Comparison of ENCODE assay signal across 1 cellular context in the genomic region with DNA sequence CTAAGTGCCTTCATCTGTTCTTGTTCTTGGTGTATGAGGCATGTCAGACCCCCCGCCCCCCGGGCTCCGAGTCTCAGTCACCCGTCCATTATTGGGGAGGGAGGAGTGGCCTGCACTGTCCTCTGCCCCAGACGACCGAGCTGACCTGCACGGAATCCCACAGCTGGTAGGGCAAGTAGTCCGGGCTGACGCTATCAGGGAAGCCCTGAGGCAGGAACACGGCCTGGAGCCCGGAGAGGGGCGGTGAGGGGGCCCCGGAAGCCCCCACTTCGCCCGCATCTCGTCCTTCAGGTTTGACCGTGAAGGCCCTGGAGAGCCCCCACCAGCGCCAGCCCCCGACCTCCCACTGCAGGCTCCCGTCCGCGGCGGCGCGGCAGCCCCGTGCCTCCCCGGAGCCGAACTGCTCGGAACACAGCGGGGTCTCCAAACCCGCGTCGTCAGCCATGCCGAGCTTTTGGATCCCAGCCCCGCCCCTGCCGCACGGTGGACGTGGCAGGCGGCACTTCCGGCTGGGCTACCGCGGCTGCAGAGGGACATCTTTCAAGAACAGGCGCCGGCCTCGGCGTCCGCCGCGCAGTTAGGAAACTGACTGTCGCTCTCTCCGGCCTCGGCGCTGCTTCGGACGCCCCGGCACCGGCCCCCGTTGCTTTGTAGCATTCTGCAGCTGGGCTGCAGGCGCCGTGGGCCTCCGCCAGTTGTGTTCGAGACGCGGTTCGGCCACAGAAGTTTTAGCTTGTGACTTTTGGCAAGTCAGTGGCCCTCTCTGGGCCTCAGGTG.
A peak's percentile ranks its signal among the peaks of the same experiment; 100 is the strongest.
TF ChIP-seq lines count a peak whose summit lies in the region.

A gene (minus strand): TSS at position 463 of the 777 bp plus-strand sequence. CDS start 18 bp downstream, at position 445.

TF ChIP-seq in HepG2, 621 proteins besides CTCF, POLR2A, EP300 and RAD21 (continued from another document and continues in another):
- TF ChIP-seq, protein P1, sequence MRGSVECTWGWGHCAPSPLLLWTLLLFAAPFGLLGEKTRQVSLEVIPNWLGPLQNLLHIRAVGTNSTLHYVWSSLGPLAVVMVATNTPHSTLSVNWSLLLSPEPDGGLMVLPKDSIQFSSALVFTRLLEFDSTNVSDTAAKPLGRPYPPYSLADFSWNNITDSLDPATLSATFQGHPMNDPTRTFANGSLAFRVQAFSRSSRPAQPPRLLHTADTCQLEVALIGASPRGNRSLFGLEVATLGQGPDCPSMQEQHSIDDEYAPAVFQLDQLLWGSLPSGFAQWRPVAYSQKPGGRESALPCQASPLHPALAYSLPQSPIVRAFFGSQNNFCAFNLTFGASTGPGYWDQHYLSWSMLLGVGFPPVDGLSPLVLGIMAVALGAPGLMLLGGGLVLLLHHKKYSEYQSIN (CRISPR knock-in tag; IDR thresholded peaks at IDR 0.05; ENCODE audit: borderline replicate concordance) = no peak
- TF ChIP-seq BRD4 (CRISPR knock-in tag; IDR thresholded peaks at IDR 0.05) = peak; percentile 98
- TF ChIP-seq, protein P2, sequence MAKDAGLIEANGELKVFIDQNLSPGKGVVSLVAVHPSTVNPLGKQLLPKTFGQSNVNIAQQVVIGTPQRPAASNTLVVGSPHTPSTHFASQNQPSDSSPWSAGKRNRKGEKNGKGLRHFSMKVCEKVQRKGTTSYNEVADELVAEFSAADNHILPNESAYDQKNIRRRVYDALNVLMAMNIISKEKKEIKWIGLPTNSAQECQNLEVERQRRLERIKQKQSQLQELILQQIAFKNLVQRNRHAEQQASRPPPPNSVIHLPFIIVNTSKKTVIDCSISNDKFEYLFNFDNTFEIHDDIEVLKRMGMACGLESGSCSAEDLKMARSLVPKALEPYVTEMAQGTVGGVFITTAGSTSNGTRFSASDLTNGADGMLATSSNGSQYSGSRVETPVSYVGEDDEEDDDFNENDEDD (CRISPR knock-in tag; IDR thresholded peaks at IDR 0.05; ENCODE audit: borderline replicate concordance) = peak; percentile 82; the same call in 1 of the 2 replicates
- TF ChIP-seq ZNF460 (CRISPR knock-in tag; IDR thresholded peaks at IDR 0.05; ENCODE audit: borderline replicate concordance) = no peak; the same call in 1 of the 2 replicates
- peak; percentile 55; the same call in 1 of the 2 replicates for TF ChIP-seq KDM5A (IDR thresholded peaks at IDR 0.05; ENCODE audit: borderline replicate concordance, low read length)
- no peak for TF ChIP-seq CHD4 (IDR thresholded peaks at IDR 0.05; ENCODE audit: borderline replicate concordance, low read length)
- TF ChIP-seq ZNF883 (CRISPR knock-in tag; IDR thresholded peaks at IDR 0.05; ENCODE audit: not compliant biosample characterization) = peak; percentile 84
- peak; percentile 99 for TF ChIP-seq ELF4 (CRISPR knock-in tag; IDR thresholded peaks at IDR 0.05; ENCODE audit: borderline replicate concordance)
- TF ChIP-seq, protein P3, sequence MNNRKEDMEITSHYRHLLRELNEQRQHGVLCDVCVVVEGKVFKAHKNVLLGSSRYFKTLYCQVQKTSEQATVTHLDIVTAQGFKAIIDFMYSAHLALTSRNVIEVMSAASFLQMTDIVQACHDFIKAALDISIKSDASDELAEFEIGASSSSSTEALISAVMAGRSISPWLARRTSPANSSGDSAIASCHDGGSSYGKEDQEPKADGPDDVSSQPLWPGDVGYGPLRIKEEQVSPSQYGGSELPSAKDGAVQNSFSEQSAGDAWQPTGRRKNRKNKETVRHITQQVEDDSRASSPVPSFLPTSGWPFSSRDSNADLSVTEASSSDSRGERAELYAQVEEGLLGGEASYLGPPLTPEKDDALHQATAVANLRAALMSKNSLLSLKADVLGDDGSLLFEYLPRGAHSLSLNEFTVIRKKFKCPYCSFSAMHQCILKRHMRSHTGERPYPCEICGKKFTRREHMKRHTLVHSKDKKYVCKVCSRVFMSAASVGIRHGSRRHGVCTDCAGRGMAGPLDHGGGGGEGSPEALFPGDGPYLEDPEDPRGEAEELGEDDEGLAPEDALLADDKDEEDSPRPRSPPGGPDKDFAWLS (CRISPR knock-in tag; IDR thresholded peaks at IDR 0.05; ENCODE audit: borderline replicate concordance) = peak; percentile 89; the same call in 1 of the 2 replicates
- TF ChIP-seq, protein P4, sequence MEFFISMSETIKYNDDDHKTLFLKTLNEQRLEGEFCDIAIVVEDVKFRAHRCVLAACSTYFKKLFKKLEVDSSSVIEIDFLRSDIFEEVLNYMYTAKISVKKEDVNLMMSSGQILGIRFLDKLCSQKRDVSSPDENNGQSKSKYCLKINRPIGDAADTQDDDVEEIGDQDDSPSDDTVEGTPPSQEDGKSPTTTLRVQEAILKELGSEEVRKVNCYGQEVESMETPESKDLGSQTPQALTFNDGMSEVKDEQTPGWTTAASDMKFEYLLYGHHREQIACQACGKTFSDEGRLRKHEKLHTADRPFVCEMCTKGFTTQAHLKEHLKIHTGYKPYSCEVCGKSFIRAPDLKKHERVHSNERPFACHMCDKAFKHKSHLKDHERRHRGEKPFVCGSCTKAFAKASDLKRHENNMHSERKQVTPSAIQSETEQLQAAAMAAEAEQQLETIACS (CRISPR knock-in tag; IDR thresholded peaks at IDR 0.05) = no peak
- TF ChIP-seq ZBTB7B (CRISPR knock-in tag; IDR thresholded peaks at IDR 0.05) = peak; percentile 86
- no peak for TF ChIP-seq NFE2 (CRISPR knock-in tag; IDR thresholded peaks at IDR 0.05)
- TF ChIP-seq ZNF430 (CRISPR knock-in tag; IDR thresholded peaks at IDR 0.05) = peak; percentile 96; the same call in 1 of the 2 replicates
- TF ChIP-seq PHF20 (CRISPR knock-in tag; IDR thresholded peaks at IDR 0.05) = peak; percentile 94
- peak; percentile 71; the same call in 1 of the 2 replicates for TF ChIP-seq ZNF12 (CRISPR knock-in tag; IDR thresholded peaks at IDR 0.05)
- peak; percentile 88 for TF ChIP-seq ZNF780A (CRISPR knock-in tag; IDR thresholded peaks at IDR 0.05)
- TF ChIP-seq, protein P5, sequence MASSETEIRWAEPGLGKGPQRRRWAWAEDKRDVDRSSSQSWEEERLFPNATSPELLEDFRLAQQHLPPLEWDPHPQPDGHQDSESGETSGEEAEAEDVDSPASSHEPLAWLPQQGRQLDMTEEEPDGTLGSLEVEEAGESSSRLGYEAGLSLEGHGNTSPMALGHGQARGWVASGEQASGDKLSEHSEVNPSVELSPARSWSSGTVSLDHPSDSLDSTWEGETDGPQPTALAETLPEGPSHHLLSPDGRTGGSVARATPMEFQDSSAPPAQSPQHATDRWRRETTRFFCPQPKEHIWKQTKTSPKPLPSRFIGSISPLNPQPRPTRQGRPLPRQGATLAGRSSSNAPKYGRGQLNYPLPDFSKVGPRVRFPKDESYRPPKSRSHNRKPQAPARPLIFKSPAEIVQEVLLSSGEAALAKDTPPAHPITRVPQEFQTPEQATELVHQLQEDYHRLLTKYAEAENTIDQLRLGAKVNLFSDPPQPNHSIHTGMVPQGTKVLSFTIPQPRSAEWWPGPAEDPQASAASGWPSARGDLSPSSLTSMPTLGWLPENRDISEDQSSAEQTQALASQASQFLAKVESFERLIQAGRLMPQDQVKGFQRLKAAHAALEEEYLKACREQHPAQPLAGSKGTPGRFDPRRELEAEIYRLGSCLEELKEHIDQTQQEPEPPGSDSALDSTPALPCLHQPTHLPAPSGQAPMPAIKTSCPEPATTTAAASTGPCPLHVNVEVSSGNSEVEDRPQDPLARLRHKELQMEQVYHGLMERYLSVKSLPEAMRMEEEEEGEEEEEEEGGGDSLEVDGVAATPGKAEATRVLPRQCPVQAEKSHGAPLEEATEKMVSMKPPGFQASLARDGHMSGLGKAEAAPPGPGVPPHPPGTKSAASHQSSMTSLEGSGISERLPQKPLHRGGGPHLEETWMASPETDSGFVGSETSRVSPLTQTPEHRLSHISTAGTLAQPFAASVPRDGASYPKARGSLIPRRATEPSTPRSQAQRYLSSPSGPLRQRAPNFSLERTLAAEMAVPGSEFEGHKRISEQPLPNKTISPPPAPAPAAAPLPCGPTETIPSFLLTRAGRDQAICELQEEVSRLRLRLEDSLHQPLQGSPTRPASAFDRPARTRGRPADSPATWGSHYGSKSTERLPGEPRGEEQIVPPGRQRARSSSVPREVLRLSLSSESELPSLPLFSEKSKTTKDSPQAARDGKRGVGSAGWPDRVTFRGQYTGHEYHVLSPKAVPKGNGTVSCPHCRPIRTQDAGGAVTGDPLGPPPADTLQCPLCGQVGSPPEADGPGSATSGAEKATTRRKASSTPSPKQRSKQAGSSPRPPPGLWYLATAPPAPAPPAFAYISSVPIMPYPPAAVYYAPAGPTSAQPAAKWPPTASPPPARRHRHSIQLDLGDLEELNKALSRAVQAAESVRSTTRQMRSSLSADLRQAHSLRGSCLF (CRISPR knock-in tag; IDR thresholded peaks at IDR 0.05; ENCODE audit: borderline replicate concordance) = no peak
- TF ChIP-seq, protein P6, sequence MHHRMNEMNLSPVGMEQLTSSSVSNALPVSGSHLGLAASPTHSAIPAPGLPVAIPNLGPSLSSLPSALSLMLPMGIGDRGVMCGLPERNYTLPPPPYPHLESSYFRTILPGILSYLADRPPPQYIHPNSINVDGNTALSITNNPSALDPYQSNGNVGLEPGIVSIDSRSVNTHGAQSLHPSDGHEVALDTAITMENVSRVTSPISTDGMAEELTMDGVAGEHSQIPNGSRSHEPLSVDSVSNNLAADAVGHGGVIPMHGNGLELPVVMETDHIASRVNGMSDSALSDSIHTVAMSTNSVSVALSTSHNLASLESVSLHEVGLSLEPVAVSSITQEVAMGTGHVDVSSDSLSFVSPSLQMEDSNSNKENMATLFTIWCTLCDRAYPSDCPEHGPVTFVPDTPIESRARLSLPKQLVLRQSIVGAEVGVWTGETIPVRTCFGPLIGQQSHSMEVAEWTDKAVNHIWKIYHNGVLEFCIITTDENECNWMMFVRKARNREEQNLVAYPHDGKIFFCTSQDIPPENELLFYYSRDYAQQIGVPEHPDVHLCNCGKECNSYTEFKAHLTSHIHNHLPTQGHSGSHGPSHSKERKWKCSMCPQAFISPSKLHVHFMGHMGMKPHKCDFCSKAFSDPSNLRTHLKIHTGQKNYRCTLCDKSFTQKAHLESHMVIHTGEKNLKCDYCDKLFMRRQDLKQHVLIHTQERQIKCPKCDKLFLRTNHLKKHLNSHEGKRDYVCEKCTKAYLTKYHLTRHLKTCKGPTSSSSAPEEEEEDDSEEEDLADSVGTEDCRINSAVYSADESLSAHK (CRISPR knock-in tag; IDR thresholded peaks at IDR 0.05; ENCODE audit: borderline replicate concordance) = no peak
- peak; percentile 76; the same call in 1 of the 2 replicates for TF ChIP-seq FLYWCH1 (CRISPR knock-in tag; IDR thresholded peaks at IDR 0.05)
- peak; percentile 81; the same call in 1 of the 2 replicates for TF ChIP-seq ZNF232 (CRISPR knock-in tag; IDR thresholded peaks at IDR 0.05; ENCODE audit: borderline replicate concordance)
- TF ChIP-seq, protein P7, sequence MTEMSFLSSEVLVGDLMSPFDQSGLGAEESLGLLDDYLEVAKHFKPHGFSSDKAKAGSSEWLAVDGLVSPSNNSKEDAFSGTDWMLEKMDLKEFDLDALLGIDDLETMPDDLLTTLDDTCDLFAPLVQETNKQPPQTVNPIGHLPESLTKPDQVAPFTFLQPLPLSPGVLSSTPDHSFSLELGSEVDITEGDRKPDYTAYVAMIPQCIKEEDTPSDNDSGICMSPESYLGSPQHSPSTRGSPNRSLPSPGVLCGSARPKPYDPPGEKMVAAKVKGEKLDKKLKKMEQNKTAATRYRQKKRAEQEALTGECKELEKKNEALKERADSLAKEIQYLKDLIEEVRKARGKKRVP (CRISPR knock-in tag; IDR thresholded peaks at IDR 0.05) = peak in 1 of 2 experiments; percentile 76; a peak in 1 of 4 replicates
- peak; percentile 87 for TF ChIP-seq REPIN1 (CRISPR knock-in tag; IDR thresholded peaks at IDR 0.05; ENCODE audit: borderline replicate concordance, low read depth)
- peak; percentile 94 for TF ChIP-seq DR1 (CRISPR knock-in tag; IDR thresholded peaks at IDR 0.05)
- TF ChIP-seq TOPORS (CRISPR knock-in tag; IDR thresholded peaks at IDR 0.05) = peak; percentile 88; the same call in 1 of the 2 replicates
- TF ChIP-seq, protein P8, sequence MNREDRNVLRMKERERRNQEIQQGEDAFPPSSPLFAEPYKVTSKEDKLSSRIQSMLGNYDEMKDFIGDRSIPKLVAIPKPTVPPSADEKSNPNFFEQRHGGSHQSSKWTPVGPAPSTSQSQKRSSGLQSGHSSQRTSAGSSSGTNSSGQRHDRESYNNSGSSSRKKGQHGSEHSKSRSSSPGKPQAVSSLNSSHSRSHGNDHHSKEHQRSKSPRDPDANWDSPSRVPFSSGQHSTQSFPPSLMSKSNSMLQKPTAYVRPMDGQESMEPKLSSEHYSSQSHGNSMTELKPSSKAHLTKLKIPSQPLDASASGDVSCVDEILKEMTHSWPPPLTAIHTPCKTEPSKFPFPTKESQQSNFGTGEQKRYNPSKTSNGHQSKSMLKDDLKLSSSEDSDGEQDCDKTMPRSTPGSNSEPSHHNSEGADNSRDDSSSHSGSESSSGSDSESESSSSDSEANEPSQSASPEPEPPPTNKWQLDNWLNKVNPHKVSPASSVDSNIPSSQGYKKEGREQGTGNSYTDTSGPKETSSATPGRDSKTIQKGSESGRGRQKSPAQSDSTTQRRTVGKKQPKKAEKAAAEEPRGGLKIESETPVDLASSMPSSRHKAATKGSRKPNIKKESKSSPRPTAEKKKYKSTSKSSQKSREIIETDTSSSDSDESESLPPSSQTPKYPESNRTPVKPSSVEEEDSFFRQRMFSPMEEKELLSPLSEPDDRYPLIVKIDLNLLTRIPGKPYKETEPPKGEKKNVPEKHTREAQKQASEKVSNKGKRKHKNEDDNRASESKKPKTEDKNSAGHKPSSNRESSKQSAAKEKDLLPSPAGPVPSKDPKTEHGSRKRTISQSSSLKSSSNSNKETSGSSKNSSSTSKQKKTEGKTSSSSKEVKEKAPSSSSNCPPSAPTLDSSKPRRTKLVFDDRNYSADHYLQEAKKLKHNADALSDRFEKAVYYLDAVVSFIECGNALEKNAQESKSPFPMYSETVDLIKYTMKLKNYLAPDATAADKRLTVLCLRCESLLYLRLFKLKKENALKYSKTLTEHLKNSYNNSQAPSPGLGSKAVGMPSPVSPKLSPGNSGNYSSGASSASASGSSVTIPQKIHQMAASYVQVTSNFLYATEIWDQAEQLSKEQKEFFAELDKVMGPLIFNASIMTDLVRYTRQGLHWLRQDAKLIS (CRISPR knock-in tag; IDR thresholded peaks at IDR 0.05) = 0 out of 2 replicates have a peak, but pooled peaks have one; percentile 63
- TF ChIP-seq ZNF496 (CRISPR knock-in tag; IDR thresholded peaks at IDR 0.05; ENCODE audit: insufficient replicate concordance) = no peak
- TF ChIP-seq CC2D1A (CRISPR knock-in tag; IDR thresholded peaks at IDR 0.05) = no peak
- TF ChIP-seq ATM (IDR thresholded peaks at IDR 0.05; ENCODE audit: borderline replicate concordance) = no peak
- TF ChIP-seq ZNF552 (CRISPR knock-in tag; IDR thresholded peaks at IDR 0.05; ENCODE audit: borderline replicate concordance) = peak; percentile 67; the same call in 1 of the 2 replicates
- TF ChIP-seq, protein P9, sequence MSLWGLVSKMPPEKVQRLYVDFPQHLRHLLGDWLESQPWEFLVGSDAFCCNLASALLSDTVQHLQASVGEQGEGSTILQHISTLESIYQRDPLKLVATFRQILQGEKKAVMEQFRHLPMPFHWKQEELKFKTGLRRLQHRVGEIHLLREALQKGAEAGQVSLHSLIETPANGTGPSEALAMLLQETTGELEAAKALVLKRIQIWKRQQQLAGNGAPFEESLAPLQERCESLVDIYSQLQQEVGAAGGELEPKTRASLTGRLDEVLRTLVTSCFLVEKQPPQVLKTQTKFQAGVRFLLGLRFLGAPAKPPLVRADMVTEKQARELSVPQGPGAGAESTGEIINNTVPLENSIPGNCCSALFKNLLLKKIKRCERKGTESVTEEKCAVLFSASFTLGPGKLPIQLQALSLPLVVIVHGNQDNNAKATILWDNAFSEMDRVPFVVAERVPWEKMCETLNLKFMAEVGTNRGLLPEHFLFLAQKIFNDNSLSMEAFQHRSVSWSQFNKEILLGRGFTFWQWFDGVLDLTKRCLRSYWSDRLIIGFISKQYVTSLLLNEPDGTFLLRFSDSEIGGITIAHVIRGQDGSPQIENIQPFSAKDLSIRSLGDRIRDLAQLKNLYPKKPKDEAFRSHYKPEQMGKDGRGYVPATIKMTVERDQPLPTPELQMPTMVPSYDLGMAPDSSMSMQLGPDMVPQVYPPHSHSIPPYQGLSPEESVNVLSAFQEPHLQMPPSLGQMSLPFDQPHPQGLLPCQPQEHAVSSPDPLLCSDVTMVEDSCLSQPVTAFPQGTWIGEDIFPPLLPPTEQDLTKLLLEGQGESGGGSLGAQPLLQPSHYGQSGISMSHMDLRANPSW (CRISPR knock-in tag; IDR thresholded peaks at IDR 0.05; ENCODE audit: borderline replicate concordance) = peak; percentile 93
